ENCODE assay signal across 10 cellular contexts in the genomic region with DNA sequence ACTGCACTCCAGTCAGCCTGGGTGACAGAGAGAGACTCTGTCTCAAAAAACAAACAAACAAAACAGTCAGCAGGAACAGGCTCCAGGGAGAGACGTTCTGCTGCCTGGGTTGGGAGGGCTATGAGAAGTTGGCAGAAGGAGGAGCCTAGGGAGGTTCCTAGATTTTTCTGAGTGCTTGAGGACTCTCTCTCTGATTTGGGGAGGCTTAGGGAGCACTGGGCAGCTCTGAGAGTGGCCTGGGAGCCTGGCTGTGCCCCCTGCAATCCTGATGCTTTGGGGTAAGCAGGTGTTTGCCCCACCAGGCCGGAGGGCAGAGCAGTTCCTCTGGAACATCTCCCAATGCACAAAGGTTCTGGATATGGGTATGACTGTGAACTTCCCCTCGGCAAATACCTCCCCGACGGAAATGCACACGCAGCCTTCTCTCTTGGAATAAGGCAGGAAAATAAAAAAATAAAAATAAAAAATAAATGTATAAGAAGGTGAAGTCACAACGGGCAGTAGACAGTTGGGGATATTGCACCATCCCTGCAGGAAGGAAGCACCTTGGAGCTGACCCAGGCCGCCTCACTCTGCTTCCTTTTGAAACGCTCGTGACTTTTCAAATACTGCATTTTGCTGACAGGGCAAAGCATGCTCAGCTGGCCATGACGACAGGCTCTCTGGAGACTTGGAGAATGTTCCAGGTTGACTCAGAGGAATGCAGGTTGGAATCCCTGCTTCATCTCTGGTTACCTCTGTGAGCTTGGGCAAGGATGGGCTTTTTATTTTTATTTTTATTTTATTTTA. TPM values are rescaled to one million over a fixed set of nuclear protein-coding genes. Genes with fewer than 3 reads are reported as not detected.
DNase-seq lines count a peak whose midpoint lies in the region; ATAC-seq and TF ChIP-seq lines count a peak whose summit lies in the region.
"Had no signal": no experiment of that assay in that cellular context is flagged by ENCODE, and none has a peak within 500 bp of the region (broad histone marks: within the 10 kb centered on the region; RNA-seq: fewer than 3 reads in every experiment).

No MANE protein-coding gene starts in this region.

- no peaks in the 10 kb centered on the region for H3K4me1 Mint-ChIP-seq in activated CD4-positive, alpha-beta T cell treated with anti-CD3 and anti-CD28 coated beads, Interleukin-2, amount 10 ng/mL, durations not matched to agents 24 days and 14 days
- H3K4me1 Mint-ChIP-seq: neural crest cell had no signal

- no peak overlapping the region for H3K4me3 Mint-ChIP-seq in activated CD4-positive, alpha-beta T cell treated with anti-CD3 and anti-CD28 coated beads, Interleukin-2, amount 10 ng/mL, durations not matched to agents 24 days and 14 days
- H3K4me3 Mint-ChIP-seq: neural crest cell had no signal

- H3K9me3 Mint-ChIP-seq in activated CD4-positive, alpha-beta T cell treated with anti-CD3 and anti-CD28 coated beads, Interleukin-2, amount 10 ng/mL, durations not matched to agents 24 days and 14 days = no peaks in the 10 kb centered on the region
- H3K9me3 Mint-ChIP-seq: neural crest cell had no signal

- no peaks in the 10 kb centered on the region for H3K36me3 Mint-ChIP-seq in activated CD4-positive, alpha-beta T cell treated with anti-CD3 and anti-CD28 coated beads, Interleukin-2, amount 10 ng/mL, durations not matched to agents 24 days and 14 days (ENCODE audit: low read depth)

- TF ChIP-seq POLR2A in lower leg skin (IDR thresholded peaks at IDR 0.05) = no peak

- intact Hi-C loops in lower leg skin (cut with DNase I; ENCODE audit: low total_unique reads) = no loop called here
- intact Hi-C loops in activated CD4-positive, alpha-beta T cell treated with anti-CD3 and anti-CD28 coated beads, Interleukin-2, amount 10 ng/mL, durations not matched to agents 24 days and 14 days (cut with micrococcal nuclease) = no loop called here

- 25 to 34% methylated on average over 11 of the region's 11 CpGs for WGBS in lower leg skin, 2 donors

- ATAC-seq in HG03159 (IDR thresholded peaks at IDR 0.05; ENCODE audit: unreplicated experiment) (no peak), HG02840 (IDR thresholded peaks at IDR 0.05; ENCODE audit: low FRiP score, unreplicated experiment) (no peak)

- DNase-seq in SIG-M5 treated with dmso at 0.1 percent for 504 hours (lab: John Stamatoyannopoulos, UW; ENCODE audit: unreplicated experiment) (peak; percentile 55), SIG-M5 (lab: John Stamatoyannopoulos, UW) (no peak), dermis blood vessel endothelial cell (peak; percentile 92), lower leg skin (ENCODE audit: low spot score in 2 of 2) (peak; percentile 80 to 96), DMS 273 treated with DMSO at 0.1 percent for 48 hours (lab: John Stamatoyannopoulos, UW) (no peak)
- DNase-seq in activated CD4-positive, alpha-beta T cell treated with anti-CD3 and anti-CD28 coated beads, Interleukin-2, amount 10 ng/mL, durations not matched to agents 24 days and 14 days = no peak
- DNase-seq: activated naive CD4-positive, alpha-beta T cell treated with Interleukin-2 at 50 U/mL for 16 hours had no signal

- H3K4me3 ChIP-seq in lower leg skin (ENCODE audit: low read depth, poor library complexity, severe bottlenecking) = no peak overlapping the region

- no peak overlapping the region for H3K27ac Mint-ChIP-seq in activated CD4-positive, alpha-beta T cell treated with anti-CD3 and anti-CD28 coated beads, Interleukin-2, amount 10 ng/mL, durations not matched to agents 24 days and 14 days

- H3K27me3 Mint-ChIP-seq in activated CD4-positive, alpha-beta T cell treated with anti-CD3 and anti-CD28 coated beads, Interleukin-2, amount 10 ng/mL, durations not matched to agents 24 days and 14 days = peaks cover 4% of the 10 kb centered on the region

- no peak for TF ChIP-seq CTCF in lower leg skin (IDR thresholded peaks at IDR 0.05)

RNA-seq across cellular contexts. Expression of a gene that starts 26.5 kb away (rescaled TPM):
- total RNA-seq in dermis blood vessel endothelial cell (128 and 272 TPM in 2 replicates), lower leg skin (10 to 100 TPM; 32.3 to 49.5 (median 37.2) TPM)
- 1.3 and 1.4 TPM in 2 replicates for total RNA-seq in activated CD4-positive, alpha-beta T cell treated with anti-CD3 and anti-CD28 coated beads, Interleukin-2, amount 10 ng/mL, durations not matched to agents 24 days and 14 days

RNA-seq across cellular contexts. Expression of a gene that starts 48.0 kb away (rescaled TPM):
- total RNA-seq in dermis blood vessel endothelial cell (57.9 and 63.5 TPM in 2 replicates), lower leg skin (10 to 100 TPM; 50.0 to 87.7 (median 65.5) TPM)
- total RNA-seq in activated CD4-positive, alpha-beta T cell treated with anti-CD3 and anti-CD28 coated beads, Interleukin-2, amount 10 ng/mL, durations not matched to agents 24 days and 14 days = 93.2 and 94.9 TPM in 2 replicates

RNA-seq across cellular contexts. Expression of a gene that starts 48.4 kb away (rescaled TPM):
- total RNA-seq in dermis blood vessel endothelial cell (215 TPM in 2 replicates), lower leg skin (100 to 1,000 TPM; 173 to 238 (median 197) TPM)
- 206 and 231 TPM in 2 replicates for total RNA-seq in activated CD4-positive, alpha-beta T cell treated with anti-CD3 and anti-CD28 coated beads, Interleukin-2, amount 10 ng/mL, durations not matched to agents 24 days and 14 days

Comparison
In these comparisons a context has a peak if more than half of its experiments do, and no peak if none do; other contexts are left out.
1. DNase-seq: peak in SIG-M5 treated with dmso at 0.1 percent for 504 hours (single experiment), dermis blood vessel endothelial cell (single experiment) and lower leg skin (2 of 2); none in SIG-M5 (single experiment), activated CD4-positive, alpha-beta T cell treated with anti-CD3 and anti-CD28 coated beads, Interleukin-2, amount 10 ng/mL, durations not matched to agents 24 days and 14 days (single experiment) and DMS 273 treated with DMSO at 0.1 percent for 48 hours (single experiment).
2. RNA of a gene that starts 26.5 kb away (total RNA-seq): 128 to 272 TPM in dermis blood vessel endothelial cell and 32.3 to 49.5 TPM in lower leg skin; 1.3 to 1.4 TPM in activated CD4-positive, alpha-beta T cell treated with anti-CD3 and anti-CD28 coated beads, Interleukin-2, amount 10 ng/mL, durations not matched to agents 24 days and 14 days; every median in the first group is over 10 times any median in the second.